33 cellular contexts compared by ENCODE assay signal in the genomic region with DNA sequence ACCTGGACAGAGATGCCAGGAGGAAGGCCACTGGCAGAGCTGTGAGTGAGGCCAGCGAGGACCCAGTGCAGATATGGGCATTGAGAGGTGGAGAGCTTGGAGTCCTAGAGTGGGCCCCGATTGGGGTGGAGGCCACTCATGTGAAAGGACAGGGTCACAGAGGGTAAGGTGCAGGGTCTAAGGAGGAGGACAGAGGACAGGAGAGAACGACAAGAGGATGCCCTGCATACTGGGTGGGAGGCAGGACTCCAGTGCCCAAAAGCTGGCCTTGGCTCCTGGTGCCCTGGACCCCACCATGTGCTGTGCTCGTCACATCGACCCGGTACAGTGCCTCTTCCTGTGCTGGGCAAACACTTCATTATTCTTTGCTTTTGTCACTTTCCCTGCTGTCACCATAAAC.
"Had no signal": no experiment of that assay in that cellular context is flagged by ENCODE, and none has a peak within 500 bp of the region (broad histone marks: within the 10 kb centered on the region; RNA-seq: fewer than 3 reads in every experiment).

No MANE protein-coding gene starts in this region.

- H3K27me3 ChIP-seq: brain microvascular endothelial cell, esophagus squamous epithelium, gastroesophageal sphincter, heart right ventricle had no signal

- H3K4me1 ChIP-seq: esophagus squamous epithelium, gastroesophageal sphincter, heart right ventricle had no signal

- H3K9me3 ChIP-seq: esophagus squamous epithelium, gastroesophageal sphincter, heart right ventricle had no signal

- H3K27ac Mint-ChIP-seq: activated B cell treated with CpG ODN at 0.5 μM for 24 hours; activated CD4-positive, alpha-beta memory T cell treated with anti-CD3 and anti-CD28 coated beads for 36 hours; activated CD8-positive, alpha-beta memory T cell treated with anti-CD3 and anti-CD28 coated beads, Interleukin-2, amount 10 ng/mL, durations not matched to agents 7 days and 5 days; activated CD8-positive, alpha-beta T cell treated with anti-CD3 and anti-CD28 coated beads, Interleukin-2, amount 10 ng/mL, durations not matched to agents 7 days and 5 days; activated naive CD4-positive, alpha-beta T cell treated with anti-CD3 and anti-CD28 coated beads, Interleukin-2, amount 10 ng/mL, durations not matched to agents 7 days and 5 days; activated naive CD4-positive, alpha-beta T cell treated with anti-CD3 and anti-CD28 coated beads, Interleukin-2, amount 50 U/mL, for 72 hours; activated naive CD8-positive, alpha-beta T cell treated with anti-CD3 and anti-CD28 coated beads, Interleukin-2, amount 10 ng/mL, durations not matched to agents 7 days and 5 days; effector memory CD8-positive, alpha-beta T cell; T-cell; T-helper 1 cell treated with Interleukin-12 subunit alpha and Interleukin-12 subunit beta and Interleukin-4 antibody, amounts not matched to agents 30 μg/mL and 1 μg/mL, for 36 hours; T-helper 2 cell treated with Interferon-gamma antibody and Interleukin-4, amounts not matched to agents 5 μg/mL and 100 μg/mL, for 36 hours had no signal

- DNase-seq: activated B cell treated with CpG ODN at 0.5 μM for 24 hours; activated CD4-positive, alpha-beta memory T cell treated with anti-CD3 and anti-CD28 coated beads for 36 hours; activated CD4-positive, alpha-beta T cell treated with anti-CD3 and anti-CD28 coated beads for 48 hours; activated CD4-positive, alpha-beta T cell treated with anti-CD3 and anti-CD28 coated beads, Interleukin-2, amount 50 U/mL, for 1 hour; activated CD8-positive, alpha-beta memory T cell treated with anti-CD3 and anti-CD28 coated beads, Interleukin-2, amount 10 ng/mL, durations not matched to agents 7 days and 5 days; activated CD8-positive, alpha-beta memory T cell treated with anti-CD3 and anti-CD28 coated beads, Interleukin-2, amount 50 U/mL, for 4 hours; activated CD8-positive, alpha-beta T cell treated with anti-CD3 and anti-CD28 coated beads, Interleukin-2, amount 10 ng/mL, durations not matched to agents 7 days and 5 days; activated gamma-delta T cell; activated naive CD4-positive, alpha-beta T cell; activated naive CD4-positive, alpha-beta T cell treated with anti-CD3 and anti-CD28 coated beads, Interleukin-2, amount 10 ng/mL, durations not matched to agents 7 days and 5 days; activated naive CD8-positive, alpha-beta T cell treated with anti-CD3 and anti-CD28 coated beads, Interleukin-2, amount 10 ng/mL, durations not matched to agents 7 days and 5 days; activated T-cell treated with anti-CD3 and anti-CD28 coated beads, Interleukin-2, amount 50 U/mL, for 1 hour; activated T-cell treated with anti-CD3 and anti-CD28 coated beads, Interleukin-2, amount 50 U/mL, for 48 hours; brain microvascular endothelial cell; cortex of kidney; dermis blood vessel endothelial cell; effector CD4-positive, alpha-beta T cell; effector memory CD8-positive, alpha-beta T cell; esophagus squamous epithelium; foreskin melanocyte; heart right ventricle; T-cell; T1000; WERI-Rb-1 had no signal

- ATAC-seq: activated CD4-positive, CD25-positive, alpha-beta regulatory T cell treated with anti-CD3 and anti-CD28 coated beads, Interleukin-2, amount 50 U/mL, for 24 hours; activated CD8-positive, alpha-beta memory T cell treated with anti-CD3 and anti-CD28 coated beads, Interleukin-2, amount 10 ng/mL, durations not matched to agents 7 days and 5 days; activated CD8-positive, alpha-beta T cell treated with anti-CD3 and anti-CD28 coated beads, Interleukin-2, amount 10 ng/mL, durations not matched to agents 7 days and 5 days; activated naive CD4-positive, alpha-beta T cell treated with anti-CD3 and anti-CD28 coated beads, Interleukin-2, amount 50 U/mL, for 72 hours; effector memory CD8-positive, alpha-beta T cell; gastroesophageal sphincter; T-cell had no signal

- H3K36me3 ChIP-seq: brain microvascular endothelial cell, esophagus squamous epithelium, heart right ventricle, WERI-Rb-1 had no signal

- H3K9me3 Mint-ChIP-seq: activated CD4-positive, alpha-beta memory T cell treated with anti-CD3 and anti-CD28 coated beads for 36 hours; activated naive CD4-positive, alpha-beta T cell treated with anti-CD3 and anti-CD28 coated beads, Interleukin-2, amount 10 ng/mL, durations not matched to agents 7 days and 5 days; activated naive CD4-positive, alpha-beta T cell treated with anti-CD3 and anti-CD28 coated beads, Interleukin-2, amount 50 U/mL, for 72 hours; activated naive CD8-positive, alpha-beta T cell treated with anti-CD3 and anti-CD28 coated beads, Interleukin-2, amount 10 ng/mL, durations not matched to agents 7 days and 5 days; central memory CD8-positive, alpha-beta T cell; effector memory CD8-positive, alpha-beta T cell; T-cell; T-helper 1 cell treated with Interleukin-12 subunit alpha and Interleukin-12 subunit beta and Interleukin-4 antibody, amounts not matched to agents 30 μg/mL and 1 μg/mL, for 36 hours; T-helper 2 cell treated with Interferon-gamma antibody and Interleukin-4, amounts not matched to agents 5 μg/mL and 100 μg/mL, for 36 hours had no signal

- H3K27me3 Mint-ChIP-seq: activated CD4-positive, alpha-beta memory T cell treated with anti-CD3 and anti-CD28 coated beads for 36 hours; activated CD8-positive, alpha-beta memory T cell treated with anti-CD3 and anti-CD28 coated beads, Interleukin-2, amount 10 ng/mL, durations not matched to agents 7 days and 5 days; activated naive CD8-positive, alpha-beta T cell treated with anti-CD3 and anti-CD28 coated beads, Interleukin-2, amount 10 ng/mL, durations not matched to agents 7 days and 5 days had no signal

- H3K4me3 Mint-ChIP-seq: activated B cell treated with CpG ODN at 0.5 μM for 24 hours; activated CD4-positive, alpha-beta memory T cell treated with anti-CD3 and anti-CD28 coated beads for 36 hours; activated CD8-positive, alpha-beta memory T cell treated with anti-CD3 and anti-CD28 coated beads, Interleukin-2, amount 10 ng/mL, durations not matched to agents 7 days and 5 days; activated CD8-positive, alpha-beta T cell treated with anti-CD3 and anti-CD28 coated beads, Interleukin-2, amount 10 ng/mL, durations not matched to agents 7 days and 5 days; activated naive CD4-positive, alpha-beta T cell treated with anti-CD3 and anti-CD28 coated beads, Interleukin-2, amount 10 ng/mL, durations not matched to agents 7 days and 5 days; activated naive CD8-positive, alpha-beta T cell treated with anti-CD3 and anti-CD28 coated beads, Interleukin-2, amount 10 ng/mL, durations not matched to agents 7 days and 5 days; central memory CD8-positive, alpha-beta T cell; effector memory CD8-positive, alpha-beta T cell; T-cell; T-helper 1 cell treated with Interleukin-12 subunit alpha and Interleukin-12 subunit beta and Interleukin-4 antibody, amounts not matched to agents 30 μg/mL and 1 μg/mL, for 36 hours; T-helper 2 cell treated with Interferon-gamma antibody and Interleukin-4, amounts not matched to agents 5 μg/mL and 100 μg/mL, for 36 hours had no signal

- H3K36me3 Mint-ChIP-seq: activated CD4-positive, alpha-beta memory T cell treated with anti-CD3 and anti-CD28 coated beads for 36 hours; activated CD8-positive, alpha-beta memory T cell treated with anti-CD3 and anti-CD28 coated beads, Interleukin-2, amount 10 ng/mL, durations not matched to agents 7 days and 5 days; activated naive CD4-positive, alpha-beta T cell treated with anti-CD3 and anti-CD28 coated beads, Interleukin-2, amount 10 ng/mL, durations not matched to agents 7 days and 5 days; activated naive CD4-positive, alpha-beta T cell treated with anti-CD3 and anti-CD28 coated beads, Interleukin-2, amount 50 U/mL, for 72 hours had no signal

- H3K27ac ChIP-seq: brain microvascular endothelial cell, epithelial cell of prostate, esophagus squamous epithelium, gastroesophageal sphincter, heart right ventricle, WERI-Rb-1 had no signal

- H3K4me3 ChIP-seq: esophagus squamous epithelium, gastroesophageal sphincter, heart right ventricle had no signal

- FAIRE-seq: astrocyte, colon had no signal

- H3K4me1 Mint-ChIP-seq: activated B cell treated with CpG ODN at 0.5 μM for 24 hours; activated CD8-positive, alpha-beta memory T cell treated with anti-CD3 and anti-CD28 coated beads, Interleukin-2, amount 10 ng/mL, durations not matched to agents 7 days and 5 days; central memory CD8-positive, alpha-beta T cell; T-cell had no signal
